Comparison of ENCODE assay signal across 8 cellular contexts in genomic region chr9:98075332-98075805, GRCh38.
A peak's percentile ranks its signal among the peaks of the same experiment; 100 is the strongest.
DNase-seq lines count a peak whose midpoint lies in the region; TF ChIP-seq lines count a peak whose summit lies in the region.

No MANE protein-coding gene starts in this region.

- H3K4me3 ChIP-seq in skeletal muscle cell (ENCODE audit: low read depth, low read length), result no peak overlapping the region

- peak overlapping the region; percentile 88 for H3K27ac Mint-ChIP-seq in T-helper 1 cell treated with Interleukin-12 subunit alpha and Interleukin-12 subunit beta and Interleukin-4 antibody, amounts not matched to agents 30 μg/mL and 1 μg/mL, for 36 hours

- in situ Hi-C loops in GM13977 (cut with MboI; ENCODE audit: low pct_unique_long_range_greater_than_20kb, low sequenced_read_pairs, unreplicated experiment), result loop anchor here (10.0 kb wide), 1 partner anchor 189 kb away; no protein-coding TSS in a partner anchor

- DNase-seq in GM03348 (ENCODE audit: low spot score) (peak; percentile 88), fibroblast of peridontal ligament (ENCODE audit: extremely low read depth) (peak; percentile 89), skeletal muscle cell (ENCODE audit: low read depth) (peak; percentile 52), GM13977 (ENCODE audit: low spot score) (no peak), activated gamma-delta T cell (lab: John Stamatoyannopoulos, UW) (no peak), D341Med (ENCODE audit: low spot score) (no peak), GM20000 (ENCODE audit: low spot score) (no peak)

- peaks cover 29% of the 10 kb centered on the region for H3K36me3 Mint-ChIP-seq in T-helper 1 cell treated with Interleukin-12 subunit alpha and Interleukin-12 subunit beta and Interleukin-4 antibody, amounts not matched to agents 30 μg/mL and 1 μg/mL, for 36 hours (ENCODE audit: low read depth)

- H3K27me3 Mint-ChIP-seq in T-helper 1 cell treated with Interleukin-12 subunit alpha and Interleukin-12 subunit beta and Interleukin-4 antibody, amounts not matched to agents 30 μg/mL and 1 μg/mL, for 36 hours (ENCODE audit: low read depth), result no peaks in the 10 kb centered on the region

- peaks cover 27% of the 10 kb centered on the region for H3K4me1 Mint-ChIP-seq in T-helper 1 cell treated with Interleukin-12 subunit alpha and Interleukin-12 subunit beta and Interleukin-4 antibody, amounts not matched to agents 30 μg/mL and 1 μg/mL, for 36 hours (ENCODE audit: low read depth)

- TF ChIP-seq CTCF in GM13977 (IDR thresholded peaks at IDR 0.05; ENCODE audit: extremely low read depth, insufficient read depth, missing control alignments), result no peak
- no peak for TF ChIP-seq CTCF in GM20000 (IDR thresholded peaks at IDR 0.05; ENCODE audit: extremely low read depth, missing control alignments)

- no peaks in the 10 kb centered on the region for H3K9me3 Mint-ChIP-seq in T-helper 1 cell treated with Interleukin-12 subunit alpha and Interleukin-12 subunit beta and Interleukin-4 antibody, amounts not matched to agents 30 μg/mL and 1 μg/mL, for 36 hours

- H3K4me3 Mint-ChIP-seq in T-helper 1 cell treated with Interleukin-12 subunit alpha and Interleukin-12 subunit beta and Interleukin-4 antibody, amounts not matched to agents 30 μg/mL and 1 μg/mL, for 36 hours, result peak overlapping the region; percentile 7

Comparison
In these comparisons a context has a peak if more than half of its experiments do, and no peak if none do; other contexts are left out.
1. DNase-seq: peak in GM03348 (single experiment), fibroblast of peridontal ligament (single experiment) and skeletal muscle cell (single experiment); none in GM13977 (single experiment), activated gamma-delta T cell (single experiment), D341Med (single experiment) and GM20000 (single experiment).